ENCODE assay signal across 18 cellular contexts in genomic region chr16:15979801-15980200, GRCh38.
"Had no signal": no experiment of that assay in that cellular context is flagged by ENCODE, and none has a peak within 500 bp of the region (broad histone marks: within the 10 kb centered on the region; RNA-seq: fewer than 3 reads in every experiment).

No MANE protein-coding gene starts in this region.

- H3K27me3 ChIP-seq: breast epithelium, neural progenitor cell, pancreas, sigmoid colon, tibial nerve, vagina had no signal

- H3K36me3 ChIP-seq: breast epithelium, neural progenitor cell, sigmoid colon, vagina had no signal

- H3K9me3 ChIP-seq: pancreas, vagina had no signal

- H3K4me2 ChIP-seq: neural progenitor cell had no signal

- DNase-seq: activated naive CD4-positive, alpha-beta T cell treated with Interleukin-2 at 50 U/mL for 16 hours; activated T-cell treated with anti-CD3 and anti-CD28 coated beads for 4 hours; aorta; cerebellar nuclear complex; erythroblast; hippocampal formation; left ventricle myocardium superior; pancreas; sigmoid colon; stimulated activated CD4-positive, alpha-beta T cell treated with anti-CD3 and anti-CD28 coated beads, Interleukin-1b, Interleukin-23, amount 100 ng/mL, for 48 hours; T-helper 1 cell; T1000 had no signal

- H3K4me3 ChIP-seq: breast epithelium, neural progenitor cell, pancreas, sigmoid colon, tibial nerve, vagina had no signal

- H3K27ac ChIP-seq: breast epithelium, neural progenitor cell, pancreas, tibial nerve, vagina had no signal

- H3K4me1 ChIP-seq: breast epithelium, pancreas had no signal

- H2AFZ ChIP-seq: neural progenitor cell had no signal

- ATAC-seq: activated CD4-positive, CD25-positive, alpha-beta regulatory T cell treated with anti-CD3 and anti-CD28 coated beads, Interleukin-2, amount 50 U/mL, for 24 hours; activated T-helper 17 cell treated with anti-CD3 and anti-CD28 coated beads, Interleukin-2, amount 50 U/mL, for 72 hours; left ventricle myocardium superior; pancreas had no signal
